ENCODE assay signal across 1 cellular context in the genomic region with DNA sequence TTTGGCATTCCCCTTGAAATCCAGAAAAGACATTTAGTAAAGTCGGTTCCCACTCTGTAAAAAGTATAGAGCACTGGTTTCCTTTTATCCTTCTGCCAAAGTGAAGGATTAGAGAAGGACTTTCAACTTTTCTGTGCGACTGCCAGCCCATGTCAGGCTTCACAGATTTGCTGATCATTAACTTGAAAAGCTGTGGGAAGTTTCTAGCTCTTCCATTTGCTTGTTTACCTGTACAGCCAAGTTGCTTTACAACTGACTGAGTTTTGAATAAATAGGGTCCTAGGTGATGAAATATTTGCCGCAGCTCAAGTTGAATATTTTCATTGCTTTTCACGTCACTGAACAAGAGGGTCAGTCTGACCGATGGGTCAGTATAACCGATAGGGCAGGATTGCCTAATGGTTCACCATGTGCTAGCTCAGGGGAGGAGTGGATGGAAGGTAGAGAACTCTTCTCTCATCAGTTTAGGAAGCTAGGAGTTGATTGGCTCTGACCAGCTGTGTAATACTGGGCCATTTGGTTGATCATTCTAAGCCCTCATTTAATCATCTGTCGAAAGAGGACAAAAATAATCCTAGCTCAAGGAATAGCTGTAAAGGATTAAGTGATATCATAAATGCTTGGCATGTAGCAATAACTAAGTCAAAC.
TF ChIP-seq lines count a peak whose summit lies in the region.

No MANE protein-coding gene starts in this region.

TF ChIP-seq in HepG2, 621 proteins besides CTCF, POLR2A, EP300 and RAD21 (continued from another document):
- TF ChIP-seq SMAD1 (CRISPR knock-in tag; IDR thresholded peaks at IDR 0.05; ENCODE audit: borderline replicate concordance, low read depth) (no peak), BCL6 (CRISPR knock-in tag; IDR thresholded peaks at IDR 0.05) (peak; percentile 74), FOXO4 (CRISPR knock-in tag; conservative IDR thresholded peaks at IDR 0.05) (no peak), ZNF644 (CRISPR knock-in tag; IDR thresholded peaks at IDR 0.05; ENCODE audit: low read depth) (peak; percentile 96), PPARG (CRISPR knock-in tag; conservative IDR thresholded peaks at IDR 0.05) (peak; percentile 62; the same call in 1 of the 2 replicates), NAIF1 (CRISPR knock-in tag; IDR thresholded peaks at IDR 0.05; ENCODE audit: borderline replicate concordance) (0 out of 2 replicates have a peak, but pooled peaks have one; percentile 71), ZNF703 (CRISPR knock-in tag; IDR thresholded peaks at IDR 0.05; ENCODE audit: borderline replicate concordance) (no peak), ZNF275 (CRISPR knock-in tag; IDR thresholded peaks at IDR 0.05; ENCODE audit: borderline replicate concordance) (no peak), CBX2 (IDR thresholded peaks at IDR 0.05; ENCODE audit: low read depth, low read length) (no peak), CBX2 (CRISPR knock-in tag; IDR thresholded peaks at IDR 0.05; ENCODE audit: low read depth) (no peak), ZNF792 (CRISPR knock-in tag; IDR thresholded peaks at IDR 0.05) (0 out of 2 replicates have a peak, but pooled peaks have one; percentile 26), JARID2 (CRISPR knock-in tag; IDR thresholded peaks at IDR 0.05; ENCODE audit: insufficient replicate concordance) (no peak), TBP (CRISPR knock-in tag; IDR thresholded peaks at IDR 0.05) (no peak), ZNF263 (CRISPR knock-in tag; IDR thresholded peaks at IDR 0.05) (peak; percentile 55; the same call in 1 of the 2 replicates), ZKSCAN5 (CRISPR knock-in tag; IDR thresholded peaks at IDR 0.05) (peak; percentile 51; the same call in 1 of the 2 replicates), PITX1 (CRISPR knock-in tag; IDR thresholded peaks at IDR 0.05) (peak; percentile 82; the same call in 1 of the 2 replicates), ZNF503 (CRISPR knock-in tag; IDR thresholded peaks at IDR 0.05) (peak; percentile 64; the same call in 1 of the 2 replicates), ZBTB20 (CRISPR knock-in tag; IDR thresholded peaks at IDR 0.05; ENCODE audit: borderline replicate concordance, low read depth) (peak; percentile 90; the same call in 1 of the 2 replicates), RORA (CRISPR knock-in tag; IDR thresholded peaks at IDR 0.05) (no peak), ZNF713 (CRISPR knock-in tag; IDR thresholded peaks at IDR 0.05) (no peak), RELA (CRISPR knock-in tag; IDR thresholded peaks at IDR 0.05) (no peak)
- TF ChIP-seq, protein P1, sequence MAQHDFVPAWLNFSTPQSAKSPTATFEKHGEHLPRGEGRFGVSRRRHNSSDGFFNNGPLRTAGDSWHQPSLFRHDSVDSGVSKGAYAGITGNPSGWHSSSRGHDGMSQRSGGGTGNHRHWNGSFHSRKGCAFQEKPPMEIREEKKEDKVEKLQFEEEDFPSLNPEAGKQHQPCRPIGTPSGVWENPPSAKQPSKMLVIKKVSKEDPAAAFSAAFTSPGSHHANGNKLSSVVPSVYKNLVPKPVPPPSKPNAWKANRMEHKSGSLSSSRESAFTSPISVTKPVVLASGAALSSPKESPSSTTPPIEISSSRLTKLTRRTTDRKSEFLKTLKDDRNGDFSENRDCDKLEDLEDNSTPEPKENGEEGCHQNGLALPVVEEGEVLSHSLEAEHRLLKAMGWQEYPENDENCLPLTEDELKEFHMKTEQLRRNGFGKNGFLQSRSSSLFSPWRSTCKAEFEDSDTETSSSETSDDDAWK (CRISPR knock-in tag; IDR thresholded peaks at IDR 0.05), result no peak
- TF ChIP-seq, protein P2, sequence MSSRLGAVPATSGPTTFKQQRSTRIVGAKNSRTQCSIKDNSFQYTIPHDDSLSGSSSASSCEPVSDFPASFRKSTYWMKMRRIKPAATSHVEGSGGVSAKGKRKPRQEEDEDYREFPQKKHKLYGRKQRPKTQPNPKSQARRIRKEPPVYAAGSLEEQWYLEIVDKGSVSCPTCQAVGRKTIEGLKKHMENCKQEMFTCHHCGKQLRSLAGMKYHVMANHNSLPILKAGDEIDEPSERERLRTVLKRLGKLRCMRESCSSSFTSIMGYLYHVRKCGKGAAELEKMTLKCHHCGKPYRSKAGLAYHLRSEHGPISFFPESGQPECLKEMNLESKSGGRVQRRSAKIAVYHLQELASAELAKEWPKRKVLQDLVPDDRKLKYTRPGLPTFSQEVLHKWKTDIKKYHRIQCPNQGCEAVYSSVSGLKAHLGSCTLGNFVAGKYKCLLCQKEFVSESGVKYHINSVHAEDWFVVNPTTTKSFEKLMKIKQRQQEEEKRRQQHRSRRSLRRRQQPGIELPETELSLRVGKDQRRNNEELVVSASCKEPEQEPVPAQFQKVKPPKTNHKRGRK (CRISPR knock-in tag; IDR thresholded peaks at IDR 0.05), result no peak; the same call in 1 of the 2 replicates
TF ChIP-seq in HepG2: peak in this region for 234.
